In the genomic region with DNA sequence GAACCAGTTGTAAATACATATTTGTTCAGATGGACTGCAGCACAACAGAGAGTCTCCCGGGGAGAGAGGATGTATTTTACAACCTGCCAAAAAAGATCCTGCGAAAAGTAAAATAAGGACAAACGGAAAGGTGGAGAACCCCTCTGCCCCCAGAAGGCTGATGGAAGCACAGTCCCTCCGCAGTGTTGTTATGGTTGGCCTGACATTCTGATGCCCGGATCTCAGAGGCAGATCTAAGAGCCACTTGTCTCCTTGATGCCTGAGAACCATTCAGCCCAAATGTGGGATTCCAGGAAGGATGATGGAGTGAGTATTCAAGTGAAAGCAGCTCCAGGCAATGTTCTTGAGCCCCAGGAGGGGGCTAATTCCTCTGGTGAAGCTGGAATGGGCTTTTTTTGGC, we compare ENCODE assay signal across 24 cellular contexts.
"Had no signal": no experiment of that assay in that cellular context is flagged by ENCODE, and none has a peak within 500 bp of the region (broad histone marks: within the 10 kb centered on the region; RNA-seq: fewer than 3 reads in every experiment).

No MANE protein-coding gene starts in this region.

- H3K36me3 ChIP-seq: colonic mucosa, esophagus squamous epithelium, gastrocnemius medialis, gastroesophageal sphincter, heart left ventricle, heart right ventricle had no signal

- H3K27me3 ChIP-seq: colonic mucosa, esophagus squamous epithelium, foreskin keratinocyte, gastrocnemius medialis, gastroesophageal sphincter had no signal

- DNase-seq: colonic mucosa; cortex of kidney; dermis blood vessel endothelial cell; dorsolateral prefrontal cortex; effector CD4-positive, alpha-beta T cell; effector CD8-positive, alpha-beta T cell; effector memory CD4-positive, alpha-beta T cell; effector memory CD8-positive, alpha-beta T cell; endodermal cell; erythroblast; esophagus squamous epithelium; foreskin fibroblast; foreskin keratinocyte; foreskin melanocyte; gastrocnemius medialis; glutamatergic neuron; head of caudate nucleus; heart left ventricle; heart right ventricle had no signal

- ATAC-seq: effector memory CD8-positive, alpha-beta T cell; esophagus mucosa; foreskin keratinocyte; gastrocnemius medialis; gastroesophageal sphincter; heart left ventricle; heart right ventricle had no signal

- H3K27ac ChIP-seq: colonic mucosa, coronary artery, dorsolateral prefrontal cortex, epithelial cell of prostate, esophagus squamous epithelium, foreskin keratinocyte, gastrocnemius medialis, gastroesophageal sphincter, heart left ventricle, heart right ventricle had no signal

- H3K4me3 ChIP-seq: colonic mucosa, coronary artery, dorsolateral prefrontal cortex, esophagus squamous epithelium, gastrocnemius medialis, gastroesophageal sphincter, heart left ventricle, heart right ventricle had no signal

- H3K27me3 Mint-ChIP-seq: effector memory CD8-positive, alpha-beta T cell had no signal

- H3K9me3 ChIP-seq: colonic mucosa, esophagus squamous epithelium, gastrocnemius medialis had no signal

- H3K27ac Mint-ChIP-seq: dendritic cell treated with granulocyte-macrophage colony-stimulating factor and Interleukin-4, amounts not matched to agents 40 ng/mL and 50 ng/mL, for 4 days; effector memory CD8-positive, alpha-beta T cell; endodermal cell had no signal

- H3K4me3 Mint-ChIP-seq: dendritic cell treated with granulocyte-macrophage colony-stimulating factor and Interleukin-4, amounts not matched to agents 40 ng/mL and 50 ng/mL, for 4 days; effector memory CD8-positive, alpha-beta T cell; endodermal cell had no signal

- H3K4me1 ChIP-seq: colonic mucosa, esophagus squamous epithelium, foreskin keratinocyte, gastrocnemius medialis, gastroesophageal sphincter, heart left ventricle, heart right ventricle had no signal
